In the genomic region with DNA sequence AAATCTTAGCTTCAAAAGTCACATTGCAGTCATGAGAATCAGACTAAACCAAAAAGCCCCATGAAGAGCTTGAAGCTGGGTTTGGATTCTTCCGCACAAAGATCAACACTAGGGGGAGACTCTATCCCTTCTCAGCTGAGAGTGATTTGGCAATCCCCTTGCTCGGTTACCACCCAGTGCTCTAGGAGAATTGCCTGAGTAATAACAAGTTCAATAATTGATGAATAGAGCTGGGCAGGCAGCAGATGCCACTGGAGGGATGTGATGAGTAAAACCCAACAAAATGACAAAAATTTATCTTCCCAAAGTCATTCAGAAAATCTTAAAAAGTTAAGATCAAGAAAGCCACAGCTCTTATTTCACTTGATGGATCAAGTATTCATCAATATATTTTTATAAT, we compare ENCODE assay signal across 8 cellular contexts.
DNase-seq lines count a peak whose midpoint lies in the region; ATAC-seq, FAIRE-seq and TF ChIP-seq lines count a peak whose summit lies in the region.

No MANE protein-coding gene starts in this region.

- no peak for FAIRE-seq in HTR-8/SVneo (lab: Jason Lieb, UNC)

- no peaks in the 10 kb centered on the region for H4K20me1 ChIP-seq in OCI-LY7 (ENCODE audit: insufficient read depth, low read length)

- peaks cover 27% of the 10 kb centered on the region for H3K27me3 Mint-ChIP-seq in activated naive CD4-positive, alpha-beta T cell treated with anti-CD3 and anti-CD28 coated beads, Interleukin-2, amount 10 ng/mL, durations not matched to agents 7 days and 5 days

- H2AFZ ChIP-seq in OCI-LY7 (ENCODE audit: low read length) = 0 out of 2 replicates have a peak overlapping the region, but pooled peaks have one; percentile 33

- POLR2A ChIA-PET in OCI-LY7 (lab: Charles Lee) = interaction anchor here (0.6 to 1.9 kb wide), 5 partner anchors 9 to 251 kb away, joined by 3 to 5 read pairs (median 3); no protein-coding TSS in a partner anchor

- no peaks in the 10 kb centered on the region for H3K4me1 ChIP-seq in OCI-LY7 (ENCODE audit: insufficient read depth, low read length, poor library complexity, severe bottlenecking)

- H3K4me2 ChIP-seq in OCI-LY7 (ENCODE audit: low read length) = no peak overlapping the region

- H3K27ac ChIP-seq in OCI-LY7 (ENCODE audit: low read depth, low read length, poor library complexity, severe bottlenecking) = no peak overlapping the region

- CTCF ChIA-PET in OCI-LY7 (lab: Charles Lee; ENCODE audit: unreplicated experiment) = interaction anchor here (0.5 kb wide), 1 partner anchor 358 kb away, joined by 3 read pairs; no protein-coding TSS in a partner anchor
- CTCF ChIA-PET in activated naive CD4-positive, alpha-beta T cell treated with anti-CD3 and anti-CD28 coated beads, Interleukin-2, amount 10 ng/mL, durations not matched to agents 7 days and 5 days (lab: Charles Lee) = interaction anchor here (0.6 to 5.8 kb wide), 48 partner anchors 9 to 582 kb away, joined by 3 to 107 read pairs (median 4); a partner anchor contains a TSS

- no peaks in the 10 kb centered on the region for H3K79me2 ChIP-seq in OCI-LY7 (ENCODE audit: insufficient read depth, low read depth, low read length)

- H3K4me3 ChIP-seq in OCI-LY7 (ENCODE audit: low read depth, low read length, poor library complexity, severe bottlenecking) = no peak overlapping the region

- H3K4me1 Mint-ChIP-seq in activated naive CD4-positive, alpha-beta T cell treated with anti-CD3 and anti-CD28 coated beads, Interleukin-2, amount 10 ng/mL, durations not matched to agents 7 days and 5 days = peaks cover 4% of the 10 kb centered on the region

- H3K9me2 ChIP-seq in OCI-LY7 (ENCODE audit: insufficient read depth, low read length) = no peaks in the 10 kb centered on the region

- no peaks in the 10 kb centered on the region for H3K9me3 ChIP-seq in OCI-LY7 (ENCODE audit: low read length)

- H3K4me3 Mint-ChIP-seq in activated naive CD4-positive, alpha-beta T cell treated with anti-CD3 and anti-CD28 coated beads, Interleukin-2, amount 10 ng/mL, durations not matched to agents 7 days and 5 days = no peak overlapping the region

- H3K9me3 Mint-ChIP-seq in activated naive CD4-positive, alpha-beta T cell treated with anti-CD3 and anti-CD28 coated beads, Interleukin-2, amount 10 ng/mL, durations not matched to agents 7 days and 5 days = no peaks in the 10 kb centered on the region

- H3K27ac Mint-ChIP-seq in activated naive CD4-positive, alpha-beta T cell treated with anti-CD3 and anti-CD28 coated beads, Interleukin-2, amount 10 ng/mL, durations not matched to agents 7 days and 5 days = no peak overlapping the region

- peak; percentile 80 for ATAC-seq in GM21526 (IDR thresholded peaks at IDR 0.05; ENCODE audit: low FRiP score, unreplicated experiment)

- no peaks in the 10 kb centered on the region for H3K36me3 Mint-ChIP-seq in activated naive CD4-positive, alpha-beta T cell treated with anti-CD3 and anti-CD28 coated beads, Interleukin-2, amount 10 ng/mL, durations not matched to agents 7 days and 5 days

- peak; percentile 91 for TF ChIP-seq CTCF in OCI-LY7 (conservative IDR thresholded peaks at IDR 0.05; ENCODE audit: low read length)

- BruUV-seq in OCI-LY7 (replicated peaks; lab: Mats Ljungman, UMichigan) = no TSS peak

- peak; percentile 71 for DNase-seq in GDM1 (lab: John Stamatoyannopoulos, UW)
- DNase-seq in HTR-8/SVneo (ENCODE audit: insufficient read length, low spot score) = peak; percentile 74
- peak; percentile 67 for DNase-seq in OCI-LY7 (ENCODE audit: low spot score)
- DNase-seq in activated naive CD4-positive, alpha-beta T cell treated with anti-CD3 and anti-CD28 coated beads, Interleukin-2, amount 10 ng/mL, durations not matched to agents 7 days and 5 days = peak; percentile 64
- peak in 33 of 42 donors; percentile 5 to 82 (median 58) for DNase-seq in head of caudate nucleus
- DNase-seq in putamen (ENCODE audit: low spot score) = peak; percentile 71
- DNase-seq in posterior vena cava (ENCODE audit: low spot score) = no peak

- intact Hi-C loops in OCI-LY7 (cut with micrococcal nuclease; ENCODE audit: unreplicated experiment) (loop anchor here (5.0 to 10.0 kb wide), 3 partner anchors 181 to 463 kb away; a partner anchor contains a TSS), head of caudate nucleus (cut with DNase I) (loop anchor here (5.0 kb wide), 1 partner anchor 183 kb away; a partner anchor contains a TSS), posterior vena cava (cut with DNase I) (loop anchor here (10.0 kb wide), 2 partner anchors 181 to 201 kb away; a partner anchor contains a TSS)

- no peaks in the 10 kb centered on the region for H3K36me3 ChIP-seq in OCI-LY7 (ENCODE audit: insufficient read depth, low read length)
